In genomic region chr5:115857621-115858349, GRCh38 we compare ENCODE assay signal across 1 cellular context.
TF ChIP-seq lines count a peak whose summit lies in the region.

No MANE protein-coding gene starts in this region.

TF ChIP-seq in GM12878, 131 proteins besides CTCF, POLR2A, EP300 and RAD21:
- TF ChIP-seq MLLT1 (IDR thresholded peaks at IDR 0.05) (no peak), SUZ12 (IDR thresholded peaks at IDR 0.05; ENCODE audit: unreplicated experiment) (no peak), ATF2 (IDR thresholded peaks at IDR 0.05; ENCODE audit: low read length) (no peak)
